In genomic region chr2:215368493-215368809, GRCh38 we compare ENCODE assay signal across 24 cellular contexts.
"Had no signal": no experiment of that assay in that cellular context is flagged by ENCODE, and none has a peak within 500 bp of the region (broad histone marks: within the 10 kb centered on the region; RNA-seq: fewer than 3 reads in every experiment).

No MANE protein-coding gene starts in this region.

- H3K4me3 Mint-ChIP-seq: activated CD8-positive, alpha-beta T cell treated with anti-CD3 and anti-CD28 coated beads for 36 hours; activated naive CD4-positive, alpha-beta T cell treated with anti-CD3 and anti-CD28 coated beads, Interleukin-2, amount 10 ng/mL, durations not matched to agents 7 days and 5 days; activated naive CD8-positive, alpha-beta T cell treated with anti-CD3 and anti-CD28 coated beads for 36 hours; activated T-cell treated with anti-CD3 and anti-CD28 coated beads, Interleukin-2, amount 50 U/mL, for 72 hours; T-helper 1 cell treated with Interleukin-12 subunit alpha and Interleukin-12 subunit beta and Interleukin-4 antibody, amounts not matched to agents 30 μg/mL and 1 μg/mL, for 36 hours had no signal

- H3K36me3 ChIP-seq: breast epithelium had no signal

- ATAC-seq: activated CD4-positive, CD25-positive, alpha-beta regulatory T cell treated with anti-CD3 and anti-CD28 coated beads, Interleukin-2, amount 50 U/mL, for 24 hours; activated CD8-positive, alpha-beta T cell treated with anti-CD3 and anti-CD28 coated beads for 36 hours; activated T-cell treated with anti-CD3 and anti-CD28 coated beads, Interleukin-2, amount 50 U/mL, for 72 hours had no signal

- H3K9me3 Mint-ChIP-seq: activated CD8-positive, alpha-beta T cell treated with anti-CD3 and anti-CD28 coated beads for 36 hours; activated naive CD4-positive, alpha-beta T cell treated with anti-CD3 and anti-CD28 coated beads, Interleukin-2, amount 10 ng/mL, durations not matched to agents 7 days and 5 days; activated naive CD8-positive, alpha-beta T cell treated with anti-CD3 and anti-CD28 coated beads for 36 hours; activated T-helper 2 cell treated with anti-CD3 and anti-CD28 coated beads, Interferon-gamma antibody, Interleukin-2, Interleukin-4, amounts not matched to agents 10 μg/mL and 5 μg/mL and 100 μg/mL, durations not matched to agents 14 hours and 24 hours and 36 hours; T-helper 1 cell treated with Interleukin-12 subunit alpha and Interleukin-12 subunit beta and Interleukin-4 antibody, amounts not matched to agents 30 μg/mL and 1 μg/mL, for 36 hours had no signal

- H3K4me3 ChIP-seq: breast epithelium, Peyer's patch, SJCRH30 had no signal

- H3K27ac ChIP-seq: breast epithelium, Peyer's patch, RWPE1, SJCRH30 had no signal

- H3K27ac Mint-ChIP-seq: activated CD8-positive, alpha-beta T cell treated with anti-CD3 and anti-CD28 coated beads for 36 hours; activated naive CD4-positive, alpha-beta T cell treated with anti-CD3 and anti-CD28 coated beads, Interleukin-2, amount 10 ng/mL, durations not matched to agents 7 days and 5 days; activated naive CD8-positive, alpha-beta T cell treated with anti-CD3 and anti-CD28 coated beads for 36 hours; activated T-cell treated with anti-CD3 and anti-CD28 coated beads, Interleukin-2, amount 50 U/mL, for 72 hours; activated T-helper 2 cell treated with anti-CD3 and anti-CD28 coated beads, Interferon-gamma antibody, Interleukin-2, Interleukin-4, amounts not matched to agents 10 μg/mL and 5 μg/mL and 100 μg/mL, durations not matched to agents 14 hours and 24 hours and 36 hours; T-helper 1 cell treated with Interleukin-12 subunit alpha and Interleukin-12 subunit beta and Interleukin-4 antibody, amounts not matched to agents 30 μg/mL and 1 μg/mL, for 36 hours had no signal

- DNase-seq: activated CD4-positive, alpha-beta T cell treated with anti-CD3 and anti-CD28 coated beads for 4 hours; activated CD8-positive, alpha-beta memory T cell treated with anti-CD3 and anti-CD28 coated beads, Interleukin-2, amount 50 U/mL, for 4 hours; activated CD8-positive, alpha-beta T cell treated with anti-CD3 and anti-CD28 coated beads for 36 hours; activated gamma-delta T cell treated with Interleukin-2 at 50 U/mL for 16 hours; activated naive CD4-positive, alpha-beta T cell treated with anti-CD3 and anti-CD28 coated beads, Interleukin-2, amount 10 ng/mL, durations not matched to agents 7 days and 5 days; activated naive CD8-positive, alpha-beta T cell treated with anti-CD3 and anti-CD28 coated beads for 36 hours; activated T-cell treated with anti-CD3 and anti-CD28 coated beads, Interleukin-2, amount 50 U/mL, for 72 hours; caudate nucleus; NCI-H1048; NCI-H146; NCI-H187 treated with DMSO at 0.1 percent for 48 hours; NCI-H2081 treated with DMSO at 0.1 percent for 48 hours; NCI-H446; NCI-H524; Peyer's patch; Right ventricle myocardium superior; SJCRH30; SK-N-SH; SW 1271 had no signal

- H3K4me1 ChIP-seq: breast epithelium, Peyer's patch, SJCRH30 had no signal

- H3K4me1 Mint-ChIP-seq: activated naive CD4-positive, alpha-beta T cell treated with anti-CD3 and anti-CD28 coated beads, Interleukin-2, amount 10 ng/mL, durations not matched to agents 7 days and 5 days; activated naive CD8-positive, alpha-beta T cell treated with anti-CD3 and anti-CD28 coated beads for 36 hours had no signal

- H3K27me3 Mint-ChIP-seq: activated CD8-positive, alpha-beta T cell treated with anti-CD3 and anti-CD28 coated beads for 36 hours; activated naive CD4-positive, alpha-beta T cell treated with anti-CD3 and anti-CD28 coated beads, Interleukin-2, amount 10 ng/mL, durations not matched to agents 7 days and 5 days; activated naive CD8-positive, alpha-beta T cell treated with anti-CD3 and anti-CD28 coated beads for 36 hours had no signal

- H3K27me3 ChIP-seq: breast epithelium, Peyer's patch, SJCRH30 had no signal
